11 cellular contexts compared by ENCODE assay signal in the genomic region with DNA sequence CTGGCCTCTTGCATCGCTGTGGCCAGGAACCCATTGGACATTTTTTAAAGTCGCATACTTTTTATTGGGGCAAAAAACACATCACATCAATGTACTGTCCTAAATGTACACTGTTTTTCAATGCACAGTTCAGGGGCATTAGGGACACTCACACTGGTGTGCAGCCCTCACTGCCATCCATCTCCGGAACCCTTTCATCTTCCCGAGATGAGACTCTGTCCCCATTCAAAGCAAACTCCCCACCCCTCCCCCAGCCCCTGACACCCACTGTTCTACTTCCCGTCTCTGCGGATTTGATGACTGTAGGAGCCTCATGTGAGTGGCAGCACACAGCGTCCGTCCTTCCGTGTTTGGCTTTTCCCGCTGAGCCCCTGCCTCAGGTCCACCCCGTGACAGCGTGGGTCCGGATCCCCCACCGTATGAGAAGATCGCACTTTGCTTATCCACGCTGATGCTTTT. TPM values are rescaled to one million over a fixed set of nuclear protein-coding genes. Genes with fewer than 3 reads are reported as not detected.
DNase-seq lines count a peak whose midpoint lies in the region; ATAC-seq and TF ChIP-seq lines count a peak whose summit lies in the region.
"Had no signal": no experiment of that assay in that cellular context is flagged by ENCODE, and none has a peak within 500 bp of the region (broad histone marks: within the 10 kb centered on the region; RNA-seq: fewer than 3 reads in every experiment).

No MANE protein-coding gene starts in this region.

- ATAC-seq in activated T-cell treated with anti-CD3 and anti-CD28 coated beads, Interleukin-2, amount 50 U/mL, for 4 hours = peak; percentile 68 to 82
- ATAC-seq in natural killer cell treated with Interleukin-12 subunit alpha and Interleukin-12 subunit beta and Interleukin-15 and Interleukin-18, amount 100 ng/mL, for 72 hours = peak; percentile 72 to 83
- no peak for ATAC-seq in GM19455 (IDR thresholded peaks at IDR 0.05; ENCODE audit: unreplicated experiment)
- ATAC-seq in HG03521 (IDR thresholded peaks at IDR 0.05; ENCODE audit: unreplicated experiment) = no peak

- DNase-seq in breast epithelium (ENCODE audit: low spot score in 2 of 2) (peak; percentile 13 to 48), mammary epithelial cell (no peak), ureter (ENCODE audit: low spot score) (peak; percentile 46), Calu3 (no peak)
- DNase-seq in activated T-cell treated with anti-CD3 and anti-CD28 coated beads, Interleukin-2, amount 50 U/mL, for 4 hours = peak; percentile 15
- DNase-seq in natural killer cell treated with Interleukin-12 subunit alpha and Interleukin-12 subunit beta and Interleukin-15 and Interleukin-18, amount 100 ng/mL, for 72 hours (ENCODE audit: low spot score) = no peak
- DNase-seq: NCI-H1105 had no signal

- H3K4me1 Mint-ChIP-seq in activated T-cell treated with anti-CD3 and anti-CD28 coated beads, Interleukin-2, amount 50 U/mL, for 4 hours (ENCODE audit: low read depth) = peaks cover 13% of the 10 kb centered on the region
- H3K4me1 Mint-ChIP-seq in natural killer cell treated with Interleukin-12 subunit alpha and Interleukin-12 subunit beta and Interleukin-15 and Interleukin-18, amount 100 ng/mL, for 72 hours (ENCODE audit: low read depth in 2 of 2) = peaks cover 19 to 26% of the 10 kb centered on the region in 2 donors
- peaks cover 23% of the 10 kb centered on the region for H3K4me1 Mint-ChIP-seq in Calu3 (ENCODE audit: low read depth, unreplicated experiment)

- no peaks in the 10 kb centered on the region for H3K9me3 Mint-ChIP-seq in activated T-cell treated with anti-CD3 and anti-CD28 coated beads, Interleukin-2, amount 50 U/mL, for 4 hours
- no peaks in the 10 kb centered on the region for H3K9me3 Mint-ChIP-seq in natural killer cell treated with Interleukin-12 subunit alpha and Interleukin-12 subunit beta and Interleukin-15 and Interleukin-18, amount 100 ng/mL, for 72 hours
- no peaks in the 10 kb centered on the region for H3K9me3 Mint-ChIP-seq in Calu3 (ENCODE audit: low read depth, unreplicated experiment)

- H3K9me3 ChIP-seq in breast epithelium (no peaks in the 10 kb centered on the region), mammary epithelial cell (replicated peaks; ENCODE audit: insufficient read depth, low read length) (no peaks in the 10 kb centered on the region)

- H3K4me2 ChIP-seq in mammary epithelial cell (ENCODE audit: insufficient read depth, low read depth, low read length) = no peak overlapping the region

- H3K27me3 ChIP-seq in breast epithelium = no peaks in the 10 kb centered on the region
- H3K27me3 ChIP-seq in mammary epithelial cell (ENCODE audit: insufficient read depth, low read length) = peaks cover 2% of the 10 kb centered on the region

- CTCF ChIA-PET in mammary epithelial cell (lab: Charles Lee; ENCODE audit: low non-redundant PET) (no interaction called here), Calu3 (lab: Charles Lee) (interaction anchor here (0.6 to 1.0 kb wide), 2 partner anchors 10 to 619 kb away, joined by 3 read pairs; no protein-coding TSS in a partner anchor)

- BruUV-seq in mammary epithelial cell (replicated peaks; lab: Mats Ljungman, UMichigan) = no TSS peak
- BruUV-seq in Calu3 (replicated peaks; lab: Mats Ljungman, UMichigan) = no TSS peak

- intact Hi-C loops in breast epithelium (cut with DNase I; ENCODE audit: low total_unique reads) (no loop called here), mammary epithelial cell (cut with micrococcal nuclease) (no loop called here), Calu3 (cut with micrococcal nuclease; ENCODE audit: unreplicated experiment) (no loop called here)

- no peak overlapping the region for H3K9ac ChIP-seq in mammary epithelial cell (ENCODE audit: insufficient read depth, low read length)

- TF ChIP-seq CTCF in breast epithelium (IDR thresholded peaks at IDR 0.05) (no peak), mammary epithelial cell (conservative IDR thresholded peaks at IDR 0.05 in 1 of 2, IDR thresholded peaks at IDR 0.05 in 1 of 2; ENCODE audit: extremely low read depth in 1 of 2, insufficient read depth in 1 of 2, low read depth in 1 of 2, low read length in 2 of 2) (no peak), Calu3 (IDR thresholded peaks at IDR 0.05; ENCODE audit: unreplicated experiment) (no peak)

- no peaks in the 10 kb centered on the region for H3K27me3 Mint-ChIP-seq in activated T-cell treated with anti-CD3 and anti-CD28 coated beads, Interleukin-2, amount 50 U/mL, for 4 hours (ENCODE audit: low read depth)
- H3K27me3 Mint-ChIP-seq in natural killer cell treated with Interleukin-12 subunit alpha and Interleukin-12 subunit beta and Interleukin-15 and Interleukin-18, amount 100 ng/mL, for 72 hours = no peaks in the 10 kb centered on the region
- peaks cover 28% of the 10 kb centered on the region for H3K27me3 Mint-ChIP-seq in Calu3 (ENCODE audit: unreplicated experiment)

- no peaks in the 10 kb centered on the region for H4K20me1 ChIP-seq in mammary epithelial cell (ENCODE audit: insufficient read depth, low read length)

- H3K36me3 ChIP-seq in breast epithelium = no peaks in the 10 kb centered on the region
- H3K36me3 ChIP-seq in mammary epithelial cell (ENCODE audit: insufficient read depth, low read length) = no peaks in the 10 kb centered on the region

- no peak for TF ChIP-seq POLR2A in breast epithelium (IDR thresholded peaks at IDR 0.05)

- H3K27ac Mint-ChIP-seq in natural killer cell treated with Interleukin-12 subunit alpha and Interleukin-12 subunit beta and Interleukin-15 and Interleukin-18, amount 100 ng/mL, for 72 hours = peak overlapping the region; percentile 23 to 68
- no peak overlapping the region for H3K27ac Mint-ChIP-seq in Calu3 (ENCODE audit: unreplicated experiment)

- H3K79me2 ChIP-seq in mammary epithelial cell (ENCODE audit: insufficient read depth, low read length) = no peaks in the 10 kb centered on the region

- no peak overlapping the region for H3K4me3 ChIP-seq in breast epithelium
- H3K4me3 ChIP-seq in mammary epithelial cell (replicated peaks in 1 of 3; ENCODE audit: insufficient read depth in 1 of 3, low read depth in 2 of 3, low read length in 3 of 3) = no peak overlapping the region
- H3K4me3 ChIP-seq: dorsolateral prefrontal cortex had no signal

- H3K36me3 Mint-ChIP-seq in activated T-cell treated with anti-CD3 and anti-CD28 coated beads, Interleukin-2, amount 50 U/mL, for 4 hours (ENCODE audit: insufficient read depth) = no peaks in the 10 kb centered on the region
- H3K36me3 Mint-ChIP-seq in natural killer cell treated with Interleukin-12 subunit alpha and Interleukin-12 subunit beta and Interleukin-15 and Interleukin-18, amount 100 ng/mL, for 72 hours = no peaks in the 10 kb centered on the region
- H3K36me3 Mint-ChIP-seq in Calu3 (ENCODE audit: insufficient read depth, unreplicated experiment) = peaks cover 5% of the 10 kb centered on the region

- in situ Hi-C loops in mammary epithelial cell (cut with MboI; ENCODE audit: low sequenced_read_pairs in 2 of 2) = no loop called here

- dilution Hi-C loops in mammary epithelial cell (cut with HindIII; ENCODE audit: low sequenced_read_pairs) = loop anchor here (5.0 to 10.0 kb wide), 3 partner anchors 34 to 201 kb away; no protein-coding TSS in a partner anchor

- H2AFZ ChIP-seq in mammary epithelial cell (ENCODE audit: low read depth, low read length) = no peak overlapping the region

- H3K27ac ChIP-seq in breast epithelium (no peak overlapping the region), mammary epithelial cell (ENCODE audit: insufficient read depth, low read depth, low read length) (no peak overlapping the region)
- H3K27ac ChIP-seq: dorsolateral prefrontal cortex had no signal

- H3K4me3 Mint-ChIP-seq in activated T-cell treated with anti-CD3 and anti-CD28 coated beads, Interleukin-2, amount 50 U/mL, for 4 hours = peak overlapping the region; percentile 28
- H3K4me3 Mint-ChIP-seq in natural killer cell treated with Interleukin-12 subunit alpha and Interleukin-12 subunit beta and Interleukin-15 and Interleukin-18, amount 100 ng/mL, for 72 hours = peak overlapping the region; percentile 69
- no peak overlapping the region for H3K4me3 Mint-ChIP-seq in Calu3 (ENCODE audit: low read depth, unreplicated experiment)

- H3K4me1 ChIP-seq in breast epithelium = peaks cover 4 to 5% of the 10 kb centered on the region in 2 donors
- peaks cover 25% of the 10 kb centered on the region for H3K4me1 ChIP-seq in mammary epithelial cell (ENCODE audit: insufficient read depth, low read length)

- 98% methylated on average over 10 of the region's 16 CpGs for WGBS in mammary epithelial cell (ENCODE audit: low coverage, missing lambda C conversion rate)

RNA-seq across cellular contexts. Expression of gene TH, which starts 41.8 kb away (rescaled TPM):
- total RNA-seq in breast epithelium = not detected
- total RNA-seq in mammary epithelial cell = under 1 TPM in 1 of 2 donors, not detected in 1; 0.61 TPM
- 0.16 TPM for polyA plus RNA-seq in mammary epithelial cell
- not detected for polyA minus RNA-seq in mammary epithelial cell
- not detected for total RNA-seq in activated T-cell treated with anti-CD3 and anti-CD28 coated beads, Interleukin-2, amount 50 U/mL, for 4 hours
- total RNA-seq in natural killer cell treated with Interleukin-12 subunit alpha and Interleukin-12 subunit beta and Interleukin-15 and Interleukin-18, amount 100 ng/mL, for 72 hours = not detected
- total RNA-seq in ureter = 4.3 TPM
- total RNA-seq in Calu3 (2022) = not detected in 2 replicates
- total RNA-seq: skeletal muscle tissue had no signal

RNA-seq across cellular contexts. Expression of gene INS, which starts 52.4 kb away (rescaled TPM):
- total RNA-seq in breast epithelium (not detected), mammary epithelial cell (not detected), ureter (not detected), Calu3 (2022) (not detected in 2 replicates)
- polyA plus RNA-seq in mammary epithelial cell = not detected
- not detected for polyA minus RNA-seq in mammary epithelial cell
- total RNA-seq in activated T-cell treated with anti-CD3 and anti-CD28 coated beads, Interleukin-2, amount 50 U/mL, for 4 hours = not detected
- not detected for total RNA-seq in natural killer cell treated with Interleukin-12 subunit alpha and Interleukin-12 subunit beta and Interleukin-15 and Interleukin-18, amount 100 ng/mL, for 72 hours
- total RNA-seq: dorsolateral prefrontal cortex, skeletal muscle tissue had no signal

RNA-seq across cellular contexts. Expression of gene ASCL2, which starts 57.0 kb away (rescaled TPM):
- total RNA-seq in breast epithelium (1 to 10 TPM in 2 of 3 donors, under 1 TPM in 1; 0.96 to 4.8 (median 3.3) TPM), mammary epithelial cell (not detected), ureter (7.9 TPM), Calu3 (2022) (not detected in 2 replicates)
- polyA plus RNA-seq in mammary epithelial cell = 0.05 TPM
- not detected for polyA minus RNA-seq in mammary epithelial cell
- 1 to 10 TPM; 1.2 to 2.4 (median 1.7) TPM for total RNA-seq in activated T-cell treated with anti-CD3 and anti-CD28 coated beads, Interleukin-2, amount 50 U/mL, for 4 hours
- 1 to 10 TPM; 2.5 to 5.3 TPM for total RNA-seq in natural killer cell treated with Interleukin-12 subunit alpha and Interleukin-12 subunit beta and Interleukin-15 and Interleukin-18, amount 100 ng/mL, for 72 hours
- total RNA-seq: skeletal muscle tissue had no signal

Comparison
In these comparisons a context has a peak if more than half of its experiments do, and no peak if none do; other contexts are left out.
1. DNase-seq: peak in breast epithelium (2 of 2), activated T-cell treated with anti-CD3 and anti-CD28 coated beads, Interleukin-2, amount 50 U/mL, for 4 hours (single experiment) and ureter (single experiment); none in mammary epithelial cell (single experiment), natural killer cell treated with Interleukin-12 subunit alpha and Interleukin-12 subunit beta and Interleukin-15 and Interleukin-18, amount 100 ng/mL, for 72 hours (single experiment) and Calu3 (single experiment).
2. ATAC-seq: peak in activated T-cell treated with anti-CD3 and anti-CD28 coated beads, Interleukin-2, amount 50 U/mL, for 4 hours (2 of 2) and natural killer cell treated with Interleukin-12 subunit alpha and Interleukin-12 subunit beta and Interleukin-15 and Interleukin-18, amount 100 ng/mL, for 72 hours (2 of 2); none in GM19455 (single experiment) and HG03521 (single experiment).